1 cellular context compared by ENCODE assay signal in the genomic region with DNA sequence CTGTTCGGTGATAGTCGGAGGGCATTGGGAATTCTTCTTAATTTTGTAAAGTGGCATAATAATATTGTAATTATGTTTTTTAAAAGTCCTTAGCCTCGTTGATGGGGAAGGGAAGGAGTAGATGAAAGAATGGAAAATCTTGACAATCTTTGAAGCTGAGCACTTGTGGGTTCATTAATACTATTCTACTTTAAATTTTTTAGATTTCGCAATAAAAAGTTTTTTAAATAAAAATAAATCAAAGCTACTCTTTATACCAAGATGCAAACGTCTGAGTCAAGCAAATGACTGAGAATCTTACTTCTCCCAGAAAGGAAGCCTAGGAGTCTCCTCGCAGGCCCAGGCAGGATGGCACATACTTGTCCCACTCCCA.
TF ChIP-seq lines count a peak whose summit lies in the region.

No MANE protein-coding gene starts in this region.

TF ChIP-seq in HCT116, 20 proteins besides CTCF, POLR2A, EP300 and RAD21 (continued from another document):
- TF ChIP-seq, protein P1, sequence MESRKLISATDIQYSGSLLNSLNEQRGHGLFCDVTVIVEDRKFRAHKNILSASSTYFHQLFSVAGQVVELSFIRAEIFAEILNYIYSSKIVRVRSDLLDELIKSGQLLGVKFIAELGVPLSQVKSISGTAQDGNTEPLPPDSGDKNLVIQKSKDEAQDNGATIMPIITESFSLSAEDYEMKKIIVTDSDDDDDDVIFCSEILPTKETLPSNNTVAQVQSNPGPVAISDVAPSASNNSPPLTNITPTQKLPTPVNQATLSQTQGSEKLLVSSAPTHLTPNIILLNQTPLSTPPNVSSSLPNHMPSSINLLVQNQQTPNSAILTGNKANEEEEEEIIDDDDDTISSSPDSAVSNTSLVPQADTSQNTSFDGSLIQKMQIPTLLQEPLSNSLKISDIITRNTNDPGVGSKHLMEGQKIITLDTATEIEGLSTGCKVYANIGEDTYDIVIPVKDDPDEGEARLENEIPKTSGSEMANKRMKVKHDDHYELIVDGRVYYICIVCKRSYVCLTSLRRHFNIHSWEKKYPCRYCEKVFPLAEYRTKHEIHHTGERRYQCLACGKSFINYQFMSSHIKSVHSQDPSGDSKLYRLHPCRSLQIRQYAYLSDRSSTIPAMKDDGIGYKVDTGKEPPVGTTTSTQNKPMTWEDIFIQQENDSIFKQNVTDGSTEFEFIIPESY (IDR thresholded peaks at IDR 0.05; ENCODE audit: extremely low read depth, insufficient replicate concordance, low read length): no peak
- TF ChIP-seq SP1 (IDR thresholded peaks at IDR 0.05; ENCODE audit: low read depth) (no peak), CBX3 (IDR thresholded peaks at IDR 0.05; ENCODE audit: low read depth) (no peak), CEBPB (IDR thresholded peaks at IDR 0.05; ENCODE audit: low read depth) (no peak), EZH2phosphoT487 (IDR thresholded peaks at IDR 0.05; ENCODE audit: borderline replicate concordance) (no peak), ELF1 (IDR thresholded peaks at IDR 0.05; ENCODE audit: borderline replicate concordance, low read depth) (no peak), YY1 (IDR thresholded peaks at IDR 0.05; ENCODE audit: extremely low read depth, insufficient replicate concordance, low read depth, low read length) (no peak), SRF (IDR thresholded peaks at IDR 0.05; ENCODE audit: low read depth) (no peak), ZFX (IDR thresholded peaks at IDR 0.05) (no peak)
- TF ChIP-seq, protein P2, sequence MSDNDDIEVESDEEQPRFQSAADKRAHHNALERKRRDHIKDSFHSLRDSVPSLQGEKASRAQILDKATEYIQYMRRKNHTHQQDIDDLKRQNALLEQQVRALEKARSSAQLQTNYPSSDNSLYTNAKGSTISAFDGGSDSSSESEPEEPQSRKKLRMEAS (IDR thresholded peaks at IDR 0.05): no peak
